In the genomic region with DNA sequence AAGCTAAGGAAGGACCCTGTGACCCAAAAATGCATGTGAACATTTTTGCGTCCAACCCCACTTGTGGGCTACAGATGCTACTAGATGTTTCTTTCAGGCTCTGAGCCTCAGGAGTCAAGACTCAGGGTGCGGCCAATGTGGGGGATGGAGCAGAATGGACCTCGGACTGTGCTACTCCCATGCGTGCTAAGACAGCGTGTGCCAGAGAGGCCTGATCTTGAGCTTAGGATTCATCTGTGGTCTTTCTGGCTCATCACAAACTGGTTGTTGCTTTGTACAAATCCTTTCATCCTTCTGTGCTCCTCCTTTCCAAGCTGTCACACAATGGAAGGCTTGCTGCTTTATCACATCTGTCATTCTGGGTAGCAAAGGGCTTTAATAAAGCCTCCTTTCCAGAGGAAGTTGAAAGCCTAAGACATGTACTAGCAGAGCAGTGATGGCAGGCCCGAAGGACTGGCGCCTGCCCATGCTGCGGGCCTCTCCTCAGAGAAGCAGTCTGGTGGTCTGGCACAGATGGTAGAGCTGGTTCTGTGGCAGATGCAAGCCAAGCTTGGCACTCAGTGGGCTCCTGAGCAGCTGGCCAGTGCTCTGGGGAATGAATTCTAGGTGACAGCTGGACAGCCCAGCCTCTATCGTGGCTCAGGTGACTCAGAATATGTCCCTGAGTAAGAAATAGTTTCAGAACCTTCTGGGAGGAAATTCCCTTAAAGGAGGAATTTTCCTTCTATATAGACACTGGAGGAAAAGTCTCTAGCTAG, we compare ENCODE assay signal across 18 cellular contexts. TPM values are rescaled to one million over a fixed set of nuclear protein-coding genes. Genes with fewer than 3 reads are reported as not detected.
DNase-seq lines count a peak whose midpoint lies in the region; ATAC-seq, FAIRE-seq and TF ChIP-seq lines count a peak whose summit lies in the region.
"Had no signal": no experiment of that assay in that cellular context is flagged by ENCODE, and none has a peak within 500 bp of the region (broad histone marks: within the 10 kb centered on the region; RNA-seq: fewer than 3 reads in every experiment).

No MANE protein-coding gene starts in this region.

- H3K36me3 Mint-ChIP-seq in activated T-helper 17 cell treated with anti-CD3 and anti-CD28 coated beads, Interleukin-2, amount 50 U/mL, for 72 hours (ENCODE audit: low read depth) = peaks cover 74% of the 10 kb centered on the region
- peaks cover 16% of the 10 kb centered on the region for H3K36me3 Mint-ChIP-seq in activated CD8-positive, alpha-beta T cell treated with anti-CD3 and anti-CD28 coated beads for 36 hours (ENCODE audit: low read depth)
- peaks cover 32% of the 10 kb centered on the region for H3K36me3 Mint-ChIP-seq in mesothelial cell of epicardium

- no peak overlapping the region for H2AFZ ChIP-seq in OCI-LY7 (ENCODE audit: low read length)

- H3K36me3 ChIP-seq in OCI-LY7 (ENCODE audit: insufficient read depth, low read length) = peaks cover 72% of the 10 kb centered on the region

- H3K4me1 Mint-ChIP-seq in activated T-helper 17 cell treated with anti-CD3 and anti-CD28 coated beads, Interleukin-2, amount 50 U/mL, for 72 hours = peaks cover 8% of the 10 kb centered on the region
- peaks cover 17% of the 10 kb centered on the region for H3K4me1 Mint-ChIP-seq in activated CD8-positive, alpha-beta T cell treated with anti-CD3 and anti-CD28 coated beads for 36 hours (ENCODE audit: low read depth)
- H3K4me1 Mint-ChIP-seq in mesothelial cell of epicardium = no peaks in the 10 kb centered on the region

- no peaks in the 10 kb centered on the region for H3K79me2 ChIP-seq in OCI-LY7 (ENCODE audit: insufficient read depth, low read depth, low read length)

- H3K9me3 Mint-ChIP-seq in activated T-helper 17 cell treated with anti-CD3 and anti-CD28 coated beads, Interleukin-2, amount 50 U/mL, for 72 hours = no peaks in the 10 kb centered on the region
- H3K9me3 Mint-ChIP-seq in activated CD8-positive, alpha-beta T cell treated with anti-CD3 and anti-CD28 coated beads for 36 hours = no peaks in the 10 kb centered on the region
- H3K9me3 Mint-ChIP-seq in mesothelial cell of epicardium = no peaks in the 10 kb centered on the region

- intact Hi-C loops in posterior vena cava (cut with DNase I) = no loop called here
- intact Hi-C loops in activated CD8-positive, alpha-beta T cell treated with anti-CD3 and anti-CD28 coated beads for 36 hours (cut with micrococcal nuclease) = no loop called here
- intact Hi-C loops in OCI-LY7 (cut with micrococcal nuclease; ENCODE audit: unreplicated experiment) = no loop called here

- no peak overlapping the region for H3K4me3 ChIP-seq in OCI-LY7 (ENCODE audit: low read depth, low read length, poor library complexity, severe bottlenecking)
- H3K4me3 ChIP-seq: A549, HAP-1, Peyer's patch had no signal

- ATAC-seq in activated T-helper 17 cell treated with anti-CD3 and anti-CD28 coated beads, Interleukin-2, amount 50 U/mL, for 72 hours (replicated peaks) = peak; percentile 4
- ATAC-seq in activated CD8-positive, alpha-beta T cell treated with anti-CD3 and anti-CD28 coated beads for 36 hours = no peak
- ATAC-seq: Right ventricle myocardium inferior had no signal

- CTCF ChIA-PET in activated CD8-positive, alpha-beta T cell treated with anti-CD3 and anti-CD28 coated beads for 36 hours (lab: Charles Lee) = no interaction called here
- CTCF ChIA-PET in OCI-LY7 (lab: Charles Lee; ENCODE audit: unreplicated experiment) = no interaction called here

- DNase-seq in GM12891 (ENCODE audit: insufficient read length, low spot score) (no peak), NCI-H2171 treated with DMSO at 0.1 percent for 48 hours (lab: John Stamatoyannopoulos, UW) (peak; percentile 95), posterior vena cava (ENCODE audit: low spot score) (peak; percentile 46), OCI-LY7 (ENCODE audit: low spot score) (no peak), SW 1271 (lab: John Stamatoyannopoulos, UW) (no peak), mesothelial cell of epicardium (ENCODE audit: low spot score in 2 of 2, unreplicated experiment in 2 of 2) (no peak)
- DNase-seq in activated CD8-positive, alpha-beta T cell treated with anti-CD3 and anti-CD28 coated beads for 36 hours = no peak
- DNase-seq: C1 segment of cervical spinal cord, NCI-H1048, NCI-H1436 treated with DMSO at 0.1 percent for 48 hours, NCI-H2107, NCI-H345, NCI-H748 treated with DMSO at 0.1 percent for 48 hours had no signal

- no TSS peak for BruUV-seq in OCI-LY7 (replicated peaks; lab: Mats Ljungman, UMichigan)

- peaks cover 22% of the 10 kb centered on the region for H3K4me1 ChIP-seq in OCI-LY7 (ENCODE audit: insufficient read depth, low read length, poor library complexity, severe bottlenecking)
- H3K4me1 ChIP-seq: A549, HAP-1, Peyer's patch had no signal

- FAIRE-seq in GM12891 (lab: Jason Lieb, UNC) = peak; percentile 60
- FAIRE-seq: A549 had no signal

- H3K27ac ChIP-seq in OCI-LY7 (ENCODE audit: low read depth, low read length, poor library complexity, severe bottlenecking) = no peak overlapping the region
- H3K27ac ChIP-seq: A549, Peyer's patch had no signal

- no peak overlapping the region for H3K4me2 ChIP-seq in OCI-LY7 (ENCODE audit: low read length)
- H3K4me2 ChIP-seq: A549 had no signal

- H4K20me1 ChIP-seq in OCI-LY7 (ENCODE audit: insufficient read depth, low read length) = no peaks in the 10 kb centered on the region

- H3K4me3 Mint-ChIP-seq in activated T-helper 17 cell treated with anti-CD3 and anti-CD28 coated beads, Interleukin-2, amount 50 U/mL, for 72 hours = peak overlapping the region; percentile 39
- no peak overlapping the region for H3K4me3 Mint-ChIP-seq in activated CD8-positive, alpha-beta T cell treated with anti-CD3 and anti-CD28 coated beads for 36 hours
- no peak overlapping the region for H3K4me3 Mint-ChIP-seq in mesothelial cell of epicardium

- POLR2A ChIA-PET in activated CD8-positive, alpha-beta T cell treated with anti-CD3 and anti-CD28 coated beads for 36 hours (lab: Charles Lee) = interaction anchor here (1.0 to 1.7 kb wide), 2 partner anchors 17 to 29 kb away, joined by 3 to 5 read pairs; no protein-coding TSS in a partner anchor
- POLR2A ChIA-PET in OCI-LY7 (lab: Charles Lee) = interaction anchor here (0.7 to 1.7 kb wide), 5 partner anchors 10 to 1293 kb away, joined by 3 to 6 read pairs (median 3); no protein-coding TSS in a partner anchor

- H3K9me2 ChIP-seq in OCI-LY7 (ENCODE audit: insufficient read depth, low read length) = no peaks in the 10 kb centered on the region

- H3K27me3 Mint-ChIP-seq in activated T-helper 17 cell treated with anti-CD3 and anti-CD28 coated beads, Interleukin-2, amount 50 U/mL, for 72 hours = no peaks in the 10 kb centered on the region
- no peaks in the 10 kb centered on the region for H3K27me3 Mint-ChIP-seq in activated CD8-positive, alpha-beta T cell treated with anti-CD3 and anti-CD28 coated beads for 36 hours
- H3K27me3 Mint-ChIP-seq in mesothelial cell of epicardium (ENCODE audit: low read depth) = no peaks in the 10 kb centered on the region

- no peak for TF ChIP-seq CTCF in activated CD8-positive, alpha-beta T cell treated with anti-CD3 and anti-CD28 coated beads for 36 hours (IDR thresholded peaks at IDR 0.05)
- TF ChIP-seq CTCF in OCI-LY7 (conservative IDR thresholded peaks at IDR 0.05; ENCODE audit: low read length) (no peak), mesothelial cell of epicardium (IDR thresholded peaks at IDR 0.05; ENCODE audit: unreplicated experiment) (no peak)

- peak overlapping the region; percentile 50 for H3K27ac Mint-ChIP-seq in activated T-helper 17 cell treated with anti-CD3 and anti-CD28 coated beads, Interleukin-2, amount 50 U/mL, for 72 hours
- no peak overlapping the region for H3K27ac Mint-ChIP-seq in activated CD8-positive, alpha-beta T cell treated with anti-CD3 and anti-CD28 coated beads for 36 hours
- no peak overlapping the region for H3K27ac Mint-ChIP-seq in mesothelial cell of epicardium

- H3K9me3 ChIP-seq in OCI-LY7 (ENCODE audit: low read length) = no peaks in the 10 kb centered on the region
- H3K9me3 ChIP-seq: A549, HAP-1, Peyer's patch had no signal

- no peak for TF ChIP-seq POLR2A in GM12891 (IDR thresholded peaks at IDR 0.05; ENCODE audit: low read depth, low read length)

TF ChIP-seq in GM12891, 5 proteins besides CTCF, POLR2A, EP300 and RAD21 (continues in another document):
- TF ChIP-seq TAF1 (IDR thresholded peaks at IDR 0.05; ENCODE audit: low read depth, low read length) (no peak), PAX5 (IDR thresholded peaks at IDR 0.05; ENCODE audit: insufficient read depth, low read length, severe bottlenecking) (no peak)

RNA-seq across cellular contexts. Expression of gene COG4, which starts 27.8 kb away (rescaled TPM):
- 29.7 TPM for polyA plus RNA-seq in GM12891 (2012; ENCODE audit: low read depth, missing spikeins)
- 10 to 100 TPM; 31.2 to 31.5 TPM for total RNA-seq in activated T-helper 17 cell treated with anti-CD3 and anti-CD28 coated beads, Interleukin-2, amount 50 U/mL, for 72 hours
- total RNA-seq in posterior vena cava = 10 to 100 TPM; 29.3 to 39.1 TPM
- 10 to 100 TPM; 38.0 to 39.0 TPM for total RNA-seq in activated CD8-positive, alpha-beta T cell treated with anti-CD3 and anti-CD28 coated beads for 36 hours
- 41.9 and 48.8 TPM in 2 replicates for total RNA-seq in OCI-LY7 (2014; rRNA removed; shearing (Covaris generic))
- 91.6 and 100 TPM in 2 replicates for total RNA-seq in OCI-LY7 (2022)
- 61.9 to 66.7 TPM (median 62.6 TPM) in 3 replicates for total RNA-seq in mesothelial cell of epicardium

RNA-seq across cellular contexts. Expression of gene SF3B3, which starts 28.0 kb away (rescaled TPM):
- 128 TPM for polyA plus RNA-seq in GM12891 (2012; ENCODE audit: low read depth, missing spikeins)
- 100 to 1,000 TPM; 343 to 576 TPM for total RNA-seq in activated T-helper 17 cell treated with anti-CD3 and anti-CD28 coated beads, Interleukin-2, amount 50 U/mL, for 72 hours
- 100 to 1,000 TPM; 140 to 144 TPM for total RNA-seq in posterior vena cava
- 100 to 1,000 TPM; 543 to 552 TPM for total RNA-seq in activated CD8-positive, alpha-beta T cell treated with anti-CD3 and anti-CD28 coated beads for 36 hours
- 140 and 195 TPM in 2 replicates for total RNA-seq in OCI-LY7 (2014; rRNA removed; shearing (Covaris generic))
- 406 and 441 TPM in 2 replicates for total RNA-seq in OCI-LY7 (2022)
- total RNA-seq in mesothelial cell of epicardium = 345 to 384 TPM (median 351 TPM) in 3 replicates

RNA-seq across cellular contexts. Expression of gene FCSK, which starts 41.2 kb away (rescaled TPM):
- polyA plus RNA-seq in GM12891 (2012; ENCODE audit: low read depth, missing spikeins) = 8.0 TPM
- total RNA-seq in activated T-helper 17 cell treated with anti-CD3 and anti-CD28 coated beads, Interleukin-2, amount 50 U/mL, for 72 hours = 10 to 100 TPM in 1 of 2 donors, 1 to 10 TPM in 1; 8.2 to 13.9 TPM
- total RNA-seq in posterior vena cava (10 to 100 TPM; 10.7 to 11.0 TPM), OCI-LY7 (2022) (14.2 and 14.3 TPM in 2 replicates), mesothelial cell of epicardium (26.0 to 29.4 TPM (median 27.7 TPM) in 3 replicates)
- 10 to 100 TPM; 11.0 to 11.1 TPM for total RNA-seq in activated CD8-positive, alpha-beta T cell treated with anti-CD3 and anti-CD28 coated beads for 36 hours
- total RNA-seq in OCI-LY7 (2014; rRNA removed; shearing (Covaris generic)) = 6.8 and 7.4 TPM in 2 replicates

RNA-seq across cellular contexts. Expression of gene ST3GAL2, which starts 56.7 kb away (rescaled TPM):
- polyA plus RNA-seq in GM12891 (2012; ENCODE audit: low read depth, missing spikeins) = 33.7 TPM
- total RNA-seq in activated T-helper 17 cell treated with anti-CD3 and anti-CD28 coated beads, Interleukin-2, amount 50 U/mL, for 72 hours = 10 to 100 TPM; 14.5 to 18.6 TPM
- total RNA-seq in posterior vena cava (10 to 100 TPM; 27.7 to 29.4 TPM), OCI-LY7 (2022) (48.5 and 61.0 TPM in 2 replicates), mesothelial cell of epicardium (46.5 to 53.0 TPM (median 47.4 TPM) in 3 replicates)
- 10 to 100 TPM; 13.2 to 19.0 TPM for total RNA-seq in activated CD8-positive, alpha-beta T cell treated with anti-CD3 and anti-CD28 coated beads for 36 hours
- 42.6 and 44.6 TPM in 2 replicates for total RNA-seq in OCI-LY7 (2014; rRNA removed; shearing (Covaris generic))

Comparison
In these comparisons a context has a peak if more than half of its experiments do, and no peak if none do; other contexts are left out.
1. DNase-seq: peak in NCI-H2171 treated with DMSO at 0.1 percent for 48 hours (single experiment) and posterior vena cava (single experiment); none in GM12891 (single experiment), activated CD8-positive, alpha-beta T cell treated with anti-CD3 and anti-CD28 coated beads for 36 hours (single experiment), OCI-LY7 (single experiment), SW 1271 (0 of 2) and mesothelial cell of epicardium (0 of 2).